In the genomic region with DNA sequence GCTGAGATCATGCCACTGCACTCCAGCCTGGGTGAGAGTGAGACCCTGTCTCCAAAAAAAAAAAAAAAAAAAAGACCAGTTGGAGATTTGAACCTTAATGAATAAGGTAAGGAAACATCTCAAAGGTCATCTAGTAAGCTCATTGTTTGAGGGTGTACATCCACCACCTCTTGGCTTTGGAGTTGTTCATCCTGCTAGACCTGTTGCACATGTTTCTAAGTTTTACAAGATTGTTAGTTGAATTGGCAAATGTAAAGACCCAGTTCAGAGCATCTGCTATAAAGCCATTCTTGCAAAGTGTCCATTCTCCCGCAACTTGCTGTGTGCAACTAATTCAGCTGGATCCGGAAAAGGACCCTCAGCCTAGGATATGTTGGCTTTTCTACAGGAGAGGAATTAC, we compare ENCODE assay signal across 8 cellular contexts. TPM values are rescaled to one million over a fixed set of nuclear protein-coding genes. Genes with fewer than 3 reads are reported as not detected.
A peak's percentile ranks its signal among the peaks of the same experiment; 100 is the strongest.
DNase-seq lines count a peak whose midpoint lies in the region; ATAC-seq and TF ChIP-seq lines count a peak whose summit lies in the region.

No MANE protein-coding gene starts in this region.

- H3K4me3 Mint-ChIP-seq in CD4-positive, alpha-beta memory T cell, result peak overlapping the region; percentile 55 to 95 (median 92)
- H3K4me3 Mint-ChIP-seq in dendritic cell treated with granulocyte-macrophage colony-stimulating factor and Interleukin-4, amounts not matched to agents 40 ng/mL and 50 ng/mL, for 4 days, result peak overlapping the region; percentile 94
- peak overlapping the region; percentile 98 for H3K4me3 Mint-ChIP-seq in neural crest cell

- intact Hi-C loops in CD4-positive, alpha-beta memory T cell (cut with micrococcal nuclease), result loop anchor here (5.0 to 10.0 kb wide), 2 partner anchors 369 to 1633 kb away; partner anchors contain the start of gene RFWD3
- intact Hi-C loops in dendritic cell treated with granulocyte-macrophage colony-stimulating factor and Interleukin-4, amounts not matched to agents 40 ng/mL and 50 ng/mL, for 4 days (cut with micrococcal nuclease), result loop anchor here (10.0 kb wide), 1 partner anchor 307 kb away; the partner anchor contains the start of gene GLG1

- H3K4me2 ChIP-seq in Loucy (ENCODE audit: low read depth, low read length, poor library complexity, severe bottlenecking), result peak overlapping the region; percentile 83

- peaks cover 34% of the 10 kb centered on the region for H3K4me1 ChIP-seq in CD4-positive, alpha-beta memory T cell (ENCODE audit: insufficient read depth, low read length)
- peaks cover 32% of the 10 kb centered on the region for H3K4me1 ChIP-seq in Loucy (ENCODE audit: insufficient read depth, low read length, poor library complexity, severe bottlenecking)

- ATAC-seq in HG03097 (IDR thresholded peaks at IDR 0.05; ENCODE audit: low FRiP score, unreplicated experiment) (no peak), HG02840 (IDR thresholded peaks at IDR 0.05; ENCODE audit: low FRiP score, unreplicated experiment) (no peak)

- H3K79me2 ChIP-seq in Loucy (ENCODE audit: insufficient read depth, low read length), result peaks cover 57% of the 10 kb centered on the region

- DNase-seq in CD4-positive, alpha-beta memory T cell, result no peak
- DNase-seq in neural crest cell (ENCODE audit: low read depth, low spot score) (no peak), SHP77 treated with DMSO at 0.1 percent for 48 hours (lab: John Stamatoyannopoulos, UW) (no peak)
- no peak for DNase-seq in stimulated activated CD4-positive, alpha-beta T cell treated with anti-CD3 and anti-CD28 coated beads, Interleukin-2, amount 100 ng/mL, for 48 hours

- no peak for TF ChIP-seq CTCF in Loucy (conservative IDR thresholded peaks at IDR 0.05; ENCODE audit: low read length)
- no peak for TF ChIP-seq CTCF in neural crest cell (conservative IDR thresholded peaks at IDR 0.05)

- peaks cover 35% of the 10 kb centered on the region for H3K36me3 ChIP-seq in CD4-positive, alpha-beta memory T cell (ENCODE audit: insufficient read depth, low read length)
- H3K36me3 ChIP-seq in Loucy (ENCODE audit: insufficient read depth, low read length), result peaks cover 27% of the 10 kb centered on the region; the same call in 1 of the 2 replicates

- CTCF ChIA-PET in CD4-positive, alpha-beta memory T cell (lab: Charles Lee; ENCODE audit: partially characterized antibody), result interaction anchor here (3.6 kb wide), 1 partner anchor 11 kb away, joined by 21 read pairs; no protein-coding TSS in a partner anchor

- no peaks in the 10 kb centered on the region for H3K27me3 Mint-ChIP-seq in CD4-positive, alpha-beta memory T cell
- no peaks in the 10 kb centered on the region for H3K27me3 Mint-ChIP-seq in dendritic cell treated with granulocyte-macrophage colony-stimulating factor and Interleukin-4, amounts not matched to agents 40 ng/mL and 50 ng/mL, for 4 days
- H3K27me3 Mint-ChIP-seq in neural crest cell (ENCODE audit: low read depth), result no peaks in the 10 kb centered on the region

- peak overlapping the region; percentile 85 for H3K9ac ChIP-seq in Loucy (ENCODE audit: low read depth, low read length, poor library complexity, severe bottlenecking)

- POLR2A ChIA-PET in CD4-positive, alpha-beta memory T cell (lab: Charles Lee; ENCODE audit: partially characterized antibody), result interaction anchor here (1.6 to 1.9 kb wide), 3 partner anchors 9 to 369 kb away, joined by 5 to 11 read pairs (median 6); partner anchors contain the start of gene RFWD3

- H3K27ac Mint-ChIP-seq in CD4-positive, alpha-beta memory T cell, result peak overlapping the region; percentile 15 to 97 (median 78)
- H3K27ac Mint-ChIP-seq in dendritic cell treated with granulocyte-macrophage colony-stimulating factor and Interleukin-4, amounts not matched to agents 40 ng/mL and 50 ng/mL, for 4 days, result no peak overlapping the region
- H3K27ac Mint-ChIP-seq in neural crest cell (ENCODE audit: unreplicated experiment), result no peak overlapping the region

- peaks cover 10 to 50% (median 31%) of the 10 kb centered on the region in 4 donors for H3K4me1 Mint-ChIP-seq in CD4-positive, alpha-beta memory T cell
- H3K4me1 Mint-ChIP-seq in dendritic cell treated with granulocyte-macrophage colony-stimulating factor and Interleukin-4, amounts not matched to agents 40 ng/mL and 50 ng/mL, for 4 days (ENCODE audit: low read depth), result peaks cover 31% of the 10 kb centered on the region
- peaks cover 17% of the 10 kb centered on the region for H3K4me1 Mint-ChIP-seq in neural crest cell

- no peaks in the 10 kb centered on the region for H3K9me3 ChIP-seq in CD4-positive, alpha-beta memory T cell (ENCODE audit: control insufficient read depth in 1 of 2, low read length in 2 of 2)
- H3K9me3 ChIP-seq in Loucy (ENCODE audit: insufficient read depth, low read depth, low read length), result no peaks in the 10 kb centered on the region

- H3K9me2 ChIP-seq in Loucy (replicated peaks; ENCODE audit: low read depth, low read length), result no peaks in the 10 kb centered on the region

- H3K36me3 Mint-ChIP-seq in CD4-positive, alpha-beta memory T cell, result peaks cover 22 to 52% of the 10 kb centered on the region in 2 donors
- H3K36me3 Mint-ChIP-seq in dendritic cell treated with granulocyte-macrophage colony-stimulating factor and Interleukin-4, amounts not matched to agents 40 ng/mL and 50 ng/mL, for 4 days (ENCODE audit: low read depth), result peaks cover 64% of the 10 kb centered on the region
- peaks cover 14% of the 10 kb centered on the region for H3K36me3 Mint-ChIP-seq in neural crest cell (ENCODE audit: low read depth)

- H2AFZ ChIP-seq in Loucy (ENCODE audit: low read length), result no peak overlapping the region

- H4K20me1 ChIP-seq in Loucy (ENCODE audit: insufficient read depth, low read length, poor library complexity, severe bottlenecking), result peaks cover 36% of the 10 kb centered on the region

- no peaks in the 10 kb centered on the region for H3F3A ChIP-seq in Loucy (ENCODE audit: low read depth)

- peak overlapping the region in 1 of 2 donors; percentile 88 for H3K4me3 ChIP-seq in CD4-positive, alpha-beta memory T cell (ENCODE audit: low read length in 2 of 2)
- peak overlapping the region; percentile 88 for H3K4me3 ChIP-seq in Loucy (ENCODE audit: low read length, poor library complexity, severe bottlenecking)

- H3K27ac ChIP-seq in CD4-positive, alpha-beta memory T cell (ENCODE audit: low read depth, low read length), result peak overlapping the region; percentile 91

- no peaks in the 10 kb centered on the region for H3K27me3 ChIP-seq in CD4-positive, alpha-beta memory T cell (ENCODE audit: insufficient read depth, low read length)
- peaks cover 5% of the 10 kb centered on the region for H3K27me3 ChIP-seq in Loucy (ENCODE audit: insufficient read depth, low read length, poor library complexity, severe bottlenecking)

- H3K9me3 Mint-ChIP-seq in CD4-positive, alpha-beta memory T cell, result no peaks in the 10 kb centered on the region
- H3K9me3 Mint-ChIP-seq in dendritic cell treated with granulocyte-macrophage colony-stimulating factor and Interleukin-4, amounts not matched to agents 40 ng/mL and 50 ng/mL, for 4 days, result no peaks in the 10 kb centered on the region
- H3K9me3 Mint-ChIP-seq in neural crest cell, result peaks cover 2% of the 10 kb centered on the region

RNA-seq across cellular contexts. Expression of gene PSMD7, which starts 1.5 kb away (rescaled TPM):
- total RNA-seq in CD4-positive, alpha-beta memory T cell, result 10 to 100 TPM; 67.0 to 68.6 TPM
- polyA plus RNA-seq in CD4-positive, alpha-beta memory T cell, result 100 to 1,000 TPM; 111 to 142 TPM
- total RNA-seq in neural crest cell, result 114 and 119 TPM in 2 replicates

Comparison
In these comparisons a context has a peak if more than half of its experiments do, and no peak if none do; other contexts are left out.
1. H3K27ac Mint-ChIP-seq: peak in CD4-positive, alpha-beta memory T cell (7 of 7); none in dendritic cell treated with granulocyte-macrophage colony-stimulating factor and Interleukin-4, amounts not matched to agents 40 ng/mL and 50 ng/mL, for 4 days (single experiment) and neural crest cell (single experiment).
2. Peak in every context shown above with its lines, with median percentiles within 50 percentile points of each other: H3K4me3 Mint-ChIP-seq.